Comparison of ENCODE assay signal across 1 cellular context in the genomic region with DNA sequence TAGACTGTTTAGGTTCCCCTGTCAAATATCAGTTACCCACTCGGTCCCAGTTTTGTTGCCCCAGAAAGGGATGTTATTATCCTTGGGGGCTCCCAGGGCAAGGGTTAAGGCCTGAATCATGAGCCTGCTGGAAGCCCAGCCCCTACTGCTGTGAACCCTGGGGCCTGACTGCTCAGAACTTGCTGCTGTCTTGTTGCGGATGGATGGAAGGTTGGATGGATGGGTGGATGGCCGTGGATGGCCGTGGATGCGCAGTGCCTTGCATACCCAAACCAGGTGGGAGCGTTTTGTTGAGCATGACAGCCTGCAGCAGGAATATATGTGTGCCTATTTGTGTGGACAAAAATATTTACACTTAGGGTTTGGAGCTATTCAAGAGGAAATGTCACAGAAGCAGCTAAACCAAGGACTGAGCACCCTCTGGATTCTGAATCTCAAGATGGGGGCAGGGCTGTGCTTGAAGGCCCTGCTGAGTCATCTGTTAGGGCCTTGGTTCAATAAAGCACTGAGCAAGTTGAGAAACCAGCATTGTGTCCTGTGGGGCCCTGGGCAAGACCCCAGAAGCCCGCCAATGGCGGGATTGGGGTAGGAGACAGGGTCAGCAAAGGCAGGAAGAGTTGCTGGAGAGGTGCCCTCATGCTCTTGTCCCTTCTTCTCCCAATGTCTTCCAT.
TF ChIP-seq lines count a peak whose summit lies in the region.

No MANE protein-coding gene starts in this region.

TF ChIP-seq in K562, 482 proteins besides CTCF, POLR2A, EP300 and RAD21 (continued from another document):
- 0 out of 2 replicates have a peak, but pooled peaks have one; percentile 38 for TF ChIP-seq AFF4 (CRISPR knock-in tag; IDR thresholded peaks at IDR 0.05)
- TF ChIP-seq ZNF41 (CRISPR knock-in tag; conservative IDR thresholded peaks at IDR 0.05) = no peak
- peak; percentile 59 for TF ChIP-seq MAFF (IDR thresholded peaks at IDR 0.05; ENCODE audit: low read length)
- TF ChIP-seq, protein P1, sequence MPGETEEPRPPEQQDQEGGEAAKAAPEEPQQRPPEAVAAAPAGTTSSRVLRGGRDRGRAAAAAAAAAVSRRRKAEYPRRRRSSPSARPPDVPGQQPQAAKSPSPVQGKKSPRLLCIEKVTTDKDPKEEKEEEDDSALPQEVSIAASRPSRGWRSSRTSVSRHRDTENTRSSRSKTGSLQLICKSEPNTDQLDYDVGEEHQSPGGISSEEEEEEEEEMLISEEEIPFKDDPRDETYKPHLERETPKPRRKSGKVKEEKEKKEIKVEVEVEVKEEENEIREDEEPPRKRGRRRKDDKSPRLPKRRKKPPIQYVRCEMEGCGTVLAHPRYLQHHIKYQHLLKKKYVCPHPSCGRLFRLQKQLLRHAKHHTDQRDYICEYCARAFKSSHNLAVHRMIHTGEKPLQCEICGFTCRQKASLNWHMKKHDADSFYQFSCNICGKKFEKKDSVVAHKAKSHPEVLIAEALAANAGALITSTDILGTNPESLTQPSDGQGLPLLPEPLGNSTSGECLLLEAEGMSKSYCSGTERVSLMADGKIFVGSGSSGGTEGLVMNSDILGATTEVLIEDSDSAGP (CRISPR knock-in tag; IDR thresholded peaks at IDR 0.05) = no peak
- no peak for TF ChIP-seq ZZZ3 (IDR thresholded peaks at IDR 0.05)
- no peak for TF ChIP-seq SOX6 (IDR thresholded peaks at IDR 0.05)
- TF ChIP-seq, protein P2, sequence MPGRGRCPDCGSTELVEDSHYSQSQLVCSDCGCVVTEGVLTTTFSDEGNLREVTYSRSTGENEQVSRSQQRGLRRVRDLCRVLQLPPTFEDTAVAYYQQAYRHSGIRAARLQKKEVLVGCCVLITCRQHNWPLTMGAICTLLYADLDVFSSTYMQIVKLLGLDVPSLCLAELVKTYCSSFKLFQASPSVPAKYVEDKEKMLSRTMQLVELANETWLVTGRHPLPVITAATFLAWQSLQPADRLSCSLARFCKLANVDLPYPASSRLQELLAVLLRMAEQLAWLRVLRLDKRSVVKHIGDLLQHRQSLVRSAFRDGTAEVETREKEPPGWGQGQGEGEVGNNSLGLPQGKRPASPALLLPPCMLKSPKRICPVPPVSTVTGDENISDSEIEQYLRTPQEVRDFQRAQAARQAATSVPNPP (IDR thresholded peaks at IDR 0.05; ENCODE audit: borderline replicate concordance, insufficient read depth, insufficient read length) = no peak
- no peak for TF ChIP-seq RBM39 (optimal IDR thresholded peaks at IDR 0.05; ENCODE audit: low read depth, low read length)
- TF ChIP-seq, protein P3, sequence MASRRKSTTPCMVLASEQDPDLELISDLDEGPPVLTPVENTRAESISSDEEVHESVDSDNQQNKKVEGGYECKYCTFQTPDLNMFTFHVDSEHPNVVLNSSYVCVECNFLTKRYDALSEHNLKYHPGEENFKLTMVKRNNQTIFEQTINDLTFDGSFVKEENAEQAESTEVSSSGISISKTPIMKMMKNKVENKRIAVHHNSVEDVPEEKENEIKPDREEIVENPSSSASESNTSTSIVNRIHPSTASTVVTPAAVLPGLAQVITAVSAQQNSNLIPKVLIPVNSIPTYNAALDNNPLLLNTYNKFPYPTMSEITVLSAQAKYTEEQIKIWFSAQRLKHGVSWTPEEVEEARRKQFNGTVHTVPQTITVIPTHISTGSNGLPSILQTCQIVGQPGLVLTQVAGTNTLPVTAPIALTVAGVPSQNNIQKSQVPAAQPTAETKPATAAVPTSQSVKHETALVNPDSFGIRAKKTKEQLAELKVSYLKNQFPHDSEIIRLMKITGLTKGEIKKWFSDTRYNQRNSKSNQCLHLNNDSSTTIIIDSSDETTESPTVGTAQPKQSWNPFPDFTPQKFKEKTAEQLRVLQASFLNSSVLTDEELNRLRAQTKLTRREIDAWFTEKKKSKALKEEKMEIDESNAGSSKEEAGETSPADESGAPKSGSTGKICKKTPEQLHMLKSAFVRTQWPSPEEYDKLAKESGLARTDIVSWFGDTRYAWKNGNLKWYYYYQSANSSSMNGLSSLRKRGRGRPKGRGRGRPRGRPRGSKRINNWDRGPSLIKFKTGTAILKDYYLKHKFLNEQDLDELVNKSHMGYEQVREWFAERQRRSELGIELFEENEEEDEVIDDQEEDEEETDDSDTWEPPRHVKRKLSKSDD (conservative IDR thresholded peaks at IDR 0.05; ENCODE audit: low read length) = no peak
- no peak for TF ChIP-seq SRSF9 (IDR thresholded peaks at IDR 0.05; ENCODE audit: borderline replicate concordance, low read depth, low read length)
- no peak for TF ChIP-seq HDAC3 (IDR thresholded peaks at IDR 0.05; ENCODE audit: borderline replicate concordance, partially characterized antibody)
- peak; percentile 80; the same call in 1 of the 2 replicates for TF ChIP-seq C11orf30 (IDR thresholded peaks at IDR 0.05; ENCODE audit: low read depth)
- no peak for TF ChIP-seq TGIF2 (CRISPR knock-in tag; IDR thresholded peaks at IDR 0.05)
- no peak for TF ChIP-seq CREBBP (IDR thresholded peaks at IDR 0.05; ENCODE audit: low read depth, low read length)
- no peak for TF ChIP-seq MTA2 (IDR thresholded peaks at IDR 0.05; ENCODE audit: low read depth)
- TF ChIP-seq SMAD4 (CRISPR knock-in tag; conservative IDR thresholded peaks at IDR 0.05) = no peak
